Comparison of ENCODE assay signal across 8 cellular contexts in the genomic region with DNA sequence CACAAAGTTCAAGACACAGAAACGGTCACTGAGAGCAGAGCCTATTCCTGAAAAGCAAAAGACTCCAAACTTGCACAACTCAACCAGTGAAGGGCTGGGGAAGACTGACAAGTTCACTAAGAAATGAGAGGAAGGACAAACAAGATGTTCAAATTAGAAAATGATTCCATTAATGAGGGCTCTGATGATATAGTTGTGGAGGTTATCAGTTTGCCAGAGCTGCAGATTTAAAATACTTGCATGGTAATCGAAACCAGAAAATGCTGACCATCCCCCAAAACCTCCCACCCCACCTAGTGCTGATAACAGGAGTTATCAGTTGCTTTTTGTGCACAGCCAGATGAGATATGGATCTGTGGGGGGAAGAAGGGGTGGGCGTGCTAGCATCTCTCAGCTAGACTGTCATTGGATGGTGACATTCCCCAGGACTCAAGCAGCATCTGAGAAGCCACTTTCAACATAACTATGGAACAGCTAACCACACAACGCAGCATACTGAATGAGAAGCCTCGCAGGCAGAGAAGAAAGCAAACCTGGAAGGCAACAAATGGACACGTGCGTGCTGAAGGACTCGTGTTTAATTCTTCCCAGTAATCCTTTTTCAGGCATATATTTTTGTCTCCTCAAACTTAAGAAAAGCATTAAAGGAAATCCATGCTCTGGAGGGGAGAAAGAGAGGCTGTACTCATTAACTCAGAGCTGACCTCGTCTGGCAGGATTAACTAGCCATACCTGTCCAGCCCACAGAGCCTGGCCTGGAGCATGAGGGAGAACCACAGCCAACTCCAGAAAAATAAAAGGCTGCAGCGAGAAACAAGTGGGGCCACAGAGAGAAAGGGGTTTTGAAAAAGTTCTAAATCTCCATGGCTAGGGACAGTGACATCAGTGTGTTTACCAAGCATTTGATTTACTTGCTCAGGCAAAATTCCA. TPM values are rescaled to one million over a fixed set of nuclear protein-coding genes. Genes with fewer than 3 reads are reported as not detected.
DNase-seq lines count a peak whose midpoint lies in the region; ATAC-seq, FAIRE-seq and TF ChIP-seq lines count a peak whose summit lies in the region.
"Not testable (repeated sequence)": the region's sequence is repeated elsewhere in the genome, so short reads cannot be mapped to it uniquely, and the experiment has no call there.
"Had no signal": no experiment of that assay in that cellular context is flagged by ENCODE, and none has a peak within 500 bp of the region (broad histone marks: within the 10 kb centered on the region; RNA-seq: fewer than 3 reads in every experiment).

No MANE protein-coding gene starts in this region.

- H3K18ac ChIP-seq in mesendoderm (ENCODE audit: low read length) (peak overlapping the region; percentile 83), trophoblast cell (ENCODE audit: low read length) (peak overlapping the region; percentile 79)

- H4K5ac ChIP-seq in mesendoderm (ENCODE audit: low read length): not testable (repeated sequence)

- H3K9me1 ChIP-seq in K562 (ENCODE audit: control insufficient read depth, insufficient read depth, low read length): not testable (repeated sequence)

- H4K20me1 ChIP-seq in K562 (replicated peaks; ENCODE audit: control insufficient read depth, insufficient read depth, low read length): not testable (repeated sequence)

- H3K9me3 ChIP-seq in K562 (replicated peaks; ENCODE audit: control insufficient read depth, insufficient read depth, low read depth, low read length); cardiac muscle cell (ENCODE audit: low read depth); trophoblast cell (ENCODE audit: insufficient read depth, low read depth, low read length); suprapubic skin: not testable (repeated sequence)

- intact Hi-C loops in K562 (cut with micrococcal nuclease): loop anchor here (5.0 kb wide), 1 partner anchor 35 kb away; the partner anchor contains the start of gene IGSF3

- not testable (repeated sequence) for H3K79me1 ChIP-seq in mesendoderm (ENCODE audit: low read length)
- peaks cover 16% of the 10 kb centered on the region for H3K79me1 ChIP-seq in trophoblast cell (ENCODE audit: low read length)

- not testable (repeated sequence) for ATAC-seq in K562

- not testable (repeated sequence) for H3K4me2 ChIP-seq in K562 (ENCODE audit: insufficient read depth, low read length); mesendoderm (ENCODE audit: low read length)
- H3K4me2 ChIP-seq in trophoblast cell (ENCODE audit: low read length): peak overlapping the region; percentile 52

- H3K4me1 ChIP-seq in K562 (replicated peaks in 1 of 2; ENCODE audit: control insufficient read depth in 2 of 2, insufficient read depth in 2 of 2, low read length in 2 of 2) (peaks cover 14 to 42% of the 10 kb centered on the region in 2 experiments; a peak in 4 of 5 replicates), cardiac muscle cell (ENCODE audit: low read depth) (peaks cover 31% of the 10 kb centered on the region), trophoblast cell (ENCODE audit: control insufficient read depth in 1 of 2, insufficient read depth in 2 of 2, low read length in 2 of 2) (peaks cover 26 to 32% of the 10 kb centered on the region in 2 experiments), suprapubic skin (peaks cover 39% of the 10 kb centered on the region)
- H3K4me1 ChIP-seq in mesendoderm (ENCODE audit: control insufficient read depth, low read depth, low read length): not testable (repeated sequence)

- DNase-seq in HT-29 (ENCODE audit: low spot score) (peak; percentile 48), SIG-M5 treated with dmso at 0.1 percent for 504 hours (lab: John Stamatoyannopoulos, UW; ENCODE audit: unreplicated experiment) (peak; percentile 24), mesendoderm (peak; percentile 41), trophoblast cell (peak; percentile 44 to 66)
- not testable (repeated sequence) for DNase-seq in K562 (ENCODE audit: extremely low read depth in 1 of 4, low spot score in 3 of 4); cardiac muscle cell (ENCODE audit: low read depth in 1 of 2, low spot score in 1 of 2); suprapubic skin (ENCODE audit: low spot score in 2 of 2)

- POLR2A ChIA-PET in K562 (lab: Yijun Ruan, JAX): not testable (repeated sequence)

- H3K4me3 ChIP-seq in K562; cardiac muscle cell; mesendoderm (ENCODE audit: low read length); trophoblast cell (ENCODE audit: low read depth, low read length); suprapubic skin: not testable (repeated sequence)

- not testable (repeated sequence) for FAIRE-seq in K562 (lab: Jason Lieb, UNC)

- H3K36me3 ChIP-seq in K562 (ENCODE audit: control insufficient read depth, insufficient read depth, low read length); cardiac muscle cell; mesendoderm (ENCODE audit: control insufficient read depth, insufficient read depth, low read length); trophoblast cell (ENCODE audit: control insufficient read depth in 1 of 2, insufficient read depth in 2 of 2, low read length in 2 of 2); suprapubic skin: not testable (repeated sequence)

- in situ Hi-C loops in K562 (cut with MboI): not testable (repeated sequence)

- H2BK15ac ChIP-seq in mesendoderm (replicated peaks; ENCODE audit: low read depth): not testable (repeated sequence)

- peak overlapping the region; percentile 84 for H4K91ac ChIP-seq in trophoblast cell (ENCODE audit: low read depth, low read length)

- not testable (repeated sequence) for H2AK5ac ChIP-seq in mesendoderm (ENCODE audit: low read length); trophoblast cell (ENCODE audit: low read length)

- peak overlapping the region in 1 of 2 experiments; percentile 54; a peak in 1 of 4 replicates for H3K9ac ChIP-seq in K562 (ENCODE audit: insufficient read depth in 1 of 2, low read depth in 2 of 2, low read length in 2 of 2)
- H3K9ac ChIP-seq in mesendoderm (ENCODE audit: low read length): peak overlapping the region; percentile 17
- H3K9ac ChIP-seq in trophoblast cell (ENCODE audit: low read length): not testable (repeated sequence)

- not testable (repeated sequence) for H2BK120ac ChIP-seq in mesendoderm (ENCODE audit: low read depth, low read length)
- H2BK120ac ChIP-seq in trophoblast cell (ENCODE audit: insufficient read depth, low read length, poor library complexity): peak overlapping the region; percentile 80

- not testable (repeated sequence) for H3K27ac ChIP-seq in K562 (ENCODE audit: extremely low read depth, low read depth, low read length); mesendoderm (ENCODE audit: low read depth, low read length)
- H3K27ac ChIP-seq in cardiac muscle cell (peak overlapping the region; percentile 62), trophoblast cell (ENCODE audit: low read depth, low read length) (peak overlapping the region; percentile 86), suprapubic skin (peak overlapping the region; percentile 24)

- H4K12ac ChIP-seq in trophoblast cell (ENCODE audit: low read depth, low read length): not testable (repeated sequence)

- not testable (repeated sequence) for TF ChIP-seq RAD21 in K562 (CRISPR knock-in tag; conservative IDR thresholded peaks at IDR 0.05 in 1 of 2, IDR thresholded peaks at IDR 0.05 in 1 of 2)

- not testable (repeated sequence) for H3K4ac ChIP-seq in mesendoderm (ENCODE audit: low read depth, low read length); trophoblast cell (ENCODE audit: low read depth, low read length)

- not testable (repeated sequence) for H2BK5ac ChIP-seq in mesendoderm (ENCODE audit: low read length)
- H2BK5ac ChIP-seq in trophoblast cell (ENCODE audit: low read depth, low read length, poor library complexity): peak overlapping the region; percentile 93

- H3K56ac ChIP-seq in mesendoderm (ENCODE audit: low read length): peak overlapping the region; percentile 20

- not testable (repeated sequence) for H3K79me2 ChIP-seq in K562 (ENCODE audit: control insufficient read depth, insufficient read depth, low read length); mesendoderm (ENCODE audit: control insufficient read depth, insufficient read depth, low read length)
- peaks cover 16% of the 10 kb centered on the region for H3K79me2 ChIP-seq in trophoblast cell (ENCODE audit: control insufficient read depth, insufficient read depth, low read length, poor library complexity)

- H3K23ac ChIP-seq in mesendoderm (ENCODE audit: low read length); trophoblast cell (ENCODE audit: low read length): not testable (repeated sequence)

- peak overlapping the region; percentile 87 for H2BK12ac ChIP-seq in trophoblast cell (ENCODE audit: low read length)

- H3K14ac ChIP-seq in trophoblast cell (ENCODE audit: low read length): peak overlapping the region; percentile 54

- WGBS in K562 (ENCODE audit: insufficient coverage, low coverage, missing lambda C conversion rate): 11% methylated on average over 9 of the region's 10 CpGs
- no CpG with 5 or more reads among the region's 10 CpGs for WGBS in mesendoderm (ENCODE audit: extremely low coverage, insufficient coverage, low lambda C conversion rate)
- no CpG with 5 or more reads among the region's 10 CpGs for WGBS in trophoblast cell (ENCODE audit: extremely low coverage, insufficient coverage, insufficient read length)
- 68% methylated on average over 10 of the region's 10 CpGs for WGBS in suprapubic skin

- not testable (repeated sequence) for TF ChIP-seq POLR2A in K562 (conservative IDR thresholded peaks at IDR 0.05); suprapubic skin (IDR thresholded peaks at IDR 0.05)

- not testable (repeated sequence) for TF ChIP-seq EP300 in K562 (IDR thresholded peaks at IDR 0.05; ENCODE audit: low read length); suprapubic skin (IDR thresholded peaks at IDR 0.05)

- CTCF ChIA-PET in K562 (lab: Yijun Ruan, JAX; ENCODE audit: low intra/inter-chr PET ratio): interaction anchor here (0.6 kb wide), 1 partner anchor 99 kb away, joined by 4 read pairs; no protein-coding TSS in a partner anchor

- not testable (repeated sequence) for TF ChIP-seq CTCF in K562 (IDR thresholded peaks at IDR 0.05 in 2 of 3, conservative IDR thresholded peaks at IDR 0.05 in 1 of 3; ENCODE audit: insufficient read depth in 2 of 3, low read depth in 1 of 3, low read length in 3 of 3); cardiac muscle cell (IDR thresholded peaks at IDR 0.05; ENCODE audit: low read depth, low read length); suprapubic skin (IDR thresholded peaks at IDR 0.05)

- H4K8ac ChIP-seq in mesendoderm (ENCODE audit: low read depth, low read length); trophoblast cell (ENCODE audit: low read depth, low read length): not testable (repeated sequence)

- H2AFZ ChIP-seq in K562 (ENCODE audit: low read depth, low read length); trophoblast cell (ENCODE audit: insufficient read depth, low read length, poor library complexity): not testable (repeated sequence)

- BruUV-seq in K562 (replicated peaks; lab: Mats Ljungman, UMichigan): not testable (repeated sequence)

- H3K27me3 ChIP-seq in K562 (ENCODE audit: control insufficient read depth in 2 of 2, insufficient read depth in 2 of 2, low read length in 2 of 2); cardiac muscle cell; mesendoderm (ENCODE audit: insufficient read depth, low read length, poor library complexity); trophoblast cell (ENCODE audit: insufficient read depth, low read length); suprapubic skin: not testable (repeated sequence)

RNA-seq across cellular contexts. Expression of gene IGSF3, which starts 35.3 kb away (rescaled TPM):
- total RNA-seq in HT-29 (2014; rRNA removed; shearing (Covaris generic)): 27.2 and 31.0 TPM in 2 replicates
- 16.2 and 27.0 TPM in 2 replicates for total RNA-seq in K562 (2011; cell fraction: chromatin; rRNA removed; ENCODE audit: low replicate concordance)
- total RNA-seq in K562 (2011; cell fraction: nucleolus; rRNA removed): 35.1 and 40.4 TPM in 2 replicates
- total RNA-seq in K562 (2011; cell fraction: nucleoplasm; rRNA removed): 25.1 and 28.2 TPM in 2 replicates
- total RNA-seq in K562 (2014; rRNA removed) (13.1 and 15.1 TPM in 2 replicates), K562 (2014; rRNA removed; fragmentation: Illumina TruSeq; extraction: Trizol) (7.5 and 7.8 TPM in 2 replicates), K562 (2015; rRNA removed; fragmentation: Illumina TruSeq; extraction: Trizol) (7.5 and 8.3 TPM in 2 replicates), K562 (2021) (14.4 and 15.0 TPM in 2 replicates), cardiac muscle cell (91.6 and 130 TPM in 2 replicates), suprapubic skin (10 to 100 TPM; 48.1 to 59.2 (median 55.6) TPM)
- polyA plus RNA-seq in K562 (2011; rRNA removed) (7.7 and 8.9 TPM in 2 replicates), K562 (2014; fragmentation: Illumina TruSeq; extraction: Trizol) (10.8 and 11.5 TPM in 2 replicates), K562 (2014; fragmentation: Nextera tagmentation; extraction: Ambion mirVana) (1 to 10 TPM; 1.1 to 1.2 TPM), K562 (2014; rRNA removed) (7.9 and 8.4 TPM in 2 replicates), cardiac muscle cell (29.0 and 43.8 TPM in 2 replicates)
- polyA plus RNA-seq in K562 (2011; cell fraction: cytosol; rRNA removed): 10.0 and 16.2 TPM in 2 replicates
- 10.1 and 17.6 TPM in 2 replicates for polyA plus RNA-seq in K562 (2011; cell fraction: nucleus; rRNA removed)
- 8.7 and 14.2 TPM in 2 replicates for polyA plus RNA-seq in K562 (2012)
- polyA minus RNA-seq in K562 (2011; rRNA and poly(A)+ RNA removed): 9.8 and 14.9 TPM in 2 replicates
- 14.1 and 16.5 TPM in 2 replicates for polyA minus RNA-seq in K562 (2011; cell fraction: cytosol; rRNA and poly(A)+ RNA removed)
- 9.7 and 10.1 TPM in 2 replicates for polyA minus RNA-seq in K562 (2011; cell fraction: nucleus; rRNA and poly(A)+ RNA removed)
- 11.7 TPM for polyA plus RNA-seq in mesendoderm (2013, experiment 1 of 2)
- 11.7 TPM for polyA plus RNA-seq in mesendoderm (2013, experiment 2 of 2)
- polyA plus RNA-seq in trophoblast cell (2013): 74.5 and 75.3 TPM in 2 replicates
- polyA plus RNA-seq: IgD-negative memory B cell had no signal
